Comparison of ENCODE assay signal across 24 cellular contexts in the genomic region with DNA sequence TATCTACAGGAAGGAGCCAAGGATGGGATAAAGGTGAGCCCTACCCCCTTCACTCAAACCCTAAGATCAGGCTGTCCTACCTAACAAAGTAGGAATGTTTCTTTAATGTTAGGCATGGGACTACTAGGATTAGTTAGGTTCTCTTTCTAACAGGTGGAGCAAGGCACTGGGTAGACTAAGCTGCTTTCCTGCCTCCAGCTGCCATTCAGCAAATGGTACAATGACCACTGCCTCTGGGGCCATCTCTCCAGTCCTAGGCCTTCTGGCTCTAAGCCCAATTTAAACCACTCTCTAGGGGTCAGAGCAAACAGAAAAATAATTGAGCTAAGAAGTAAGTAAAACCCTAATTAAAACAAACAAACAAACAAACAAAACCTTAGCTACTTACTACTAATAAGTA.
"Had no signal": no experiment of that assay in that cellular context is flagged by ENCODE, and none has a peak within 500 bp of the region (broad histone marks: within the 10 kb centered on the region; RNA-seq: fewer than 3 reads in every experiment).

No MANE protein-coding gene starts in this region.

- DNase-seq: activated CD4-positive, alpha-beta memory T cell treated with anti-CD3 and anti-CD28 coated beads for 36 hours; activated CD4-positive, alpha-beta T cell treated with anti-CD3 and anti-CD28 coated beads, Interleukin-2, amount 10 ng/mL, durations not matched to agents 7 days and 5 days; activated CD4-positive, CD25-positive, alpha-beta regulatory T cell; activated CD8-positive, alpha-beta memory T cell treated with anti-CD3 and anti-CD28 coated beads for 24 hours; activated gamma-delta T cell; activated naive CD4-positive, alpha-beta T cell treated with anti-CD3 and anti-CD28 coated beads for 36 hours; activated T-cell treated with anti-CD3 and anti-CD28 coated beads, Interleukin-2, amount 50 U/mL, for 4 hours; brain microvascular endothelial cell; KG1; NCI-H1048; NCI-H146; NCI-H187 treated with DMSO at 0.1 percent for 48 hours; NCI-H2081 treated with DMSO at 0.1 percent for 48 hours; NCI-H2171; NCI-H2227 treated with DMSO at 0.1 percent for 48 hours; NCI-H446 treated with DMSO at 0.1 percent for 48 hours; NCI-H524 treated with DMSO at 0.1 percent for 48 hours; NCI-H748 treated with DMSO at 0.1 percent for 48 hours; RPMI8226; T-cell; T-helper 2 cell; T1000 had no signal

- H3K27me3 ChIP-seq: brain microvascular endothelial cell had no signal

- H3K27ac Mint-ChIP-seq: activated CD4-positive, alpha-beta memory T cell treated with anti-CD3 and anti-CD28 coated beads for 36 hours; activated CD4-positive, alpha-beta T cell treated with anti-CD3 and anti-CD28 coated beads, Interleukin-2, amount 10 ng/mL, durations not matched to agents 7 days and 5 days; activated naive CD4-positive, alpha-beta T cell treated with anti-CD3 and anti-CD28 coated beads for 36 hours; activated naive CD8-positive, alpha-beta T cell; T-cell had no signal

- H3K4me3 ChIP-seq: SK-N-MC had no signal

- H3K9me3 Mint-ChIP-seq: activated CD4-positive, alpha-beta memory T cell treated with anti-CD3 and anti-CD28 coated beads for 36 hours; activated CD4-positive, alpha-beta T cell treated with anti-CD3 and anti-CD28 coated beads, Interleukin-2, amount 10 ng/mL, durations not matched to agents 7 days and 5 days; activated naive CD4-positive, alpha-beta T cell treated with anti-CD3 and anti-CD28 coated beads for 36 hours; activated T-cell treated with anti-CD3 and anti-CD28 coated beads, Interleukin-2, amount 50 U/mL, for 4 hours; T-cell had no signal

- H3K4me1 Mint-ChIP-seq: activated CD4-positive, alpha-beta T cell treated with anti-CD3 and anti-CD28 coated beads, Interleukin-2, amount 10 ng/mL, durations not matched to agents 7 days and 5 days; T-cell had no signal

- H3K27ac ChIP-seq: brain microvascular endothelial cell, SK-N-MC had no signal

- H3K27me3 Mint-ChIP-seq: activated CD4-positive, alpha-beta memory T cell treated with anti-CD3 and anti-CD28 coated beads for 36 hours; activated CD4-positive, alpha-beta T cell treated with anti-CD3 and anti-CD28 coated beads, Interleukin-2, amount 10 ng/mL, durations not matched to agents 7 days and 5 days; activated naive CD8-positive, alpha-beta T cell; T-cell had no signal

- H3K4me3 Mint-ChIP-seq: activated CD4-positive, alpha-beta memory T cell treated with anti-CD3 and anti-CD28 coated beads for 36 hours; activated CD4-positive, alpha-beta T cell treated with anti-CD3 and anti-CD28 coated beads, Interleukin-2, amount 10 ng/mL, durations not matched to agents 7 days and 5 days; activated naive CD4-positive, alpha-beta T cell treated with anti-CD3 and anti-CD28 coated beads for 36 hours; activated naive CD8-positive, alpha-beta T cell; activated T-cell treated with anti-CD3 and anti-CD28 coated beads, Interleukin-2, amount 50 U/mL, for 4 hours; T-cell had no signal
